Comparison of ENCODE assay signal across 9 cellular contexts in the genomic region with DNA sequence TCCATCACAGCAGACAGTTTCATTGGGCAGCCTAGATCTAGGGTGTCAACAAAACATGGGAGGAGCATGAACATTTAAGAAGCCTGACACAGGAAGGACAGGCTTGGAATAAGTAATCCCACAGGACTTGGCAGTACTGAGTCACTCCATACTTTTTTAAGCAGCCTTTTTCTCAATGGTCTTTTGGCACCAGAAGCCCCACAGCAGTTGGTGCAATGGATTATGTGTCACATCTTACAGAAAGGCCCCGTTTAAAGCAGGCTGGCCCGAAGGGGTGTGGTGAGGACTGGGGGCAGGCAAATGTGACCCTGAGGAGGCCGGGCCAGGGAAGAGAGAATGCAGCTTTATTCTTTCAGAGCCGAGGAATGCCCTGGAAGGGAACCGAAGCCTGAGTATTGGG. TPM values are rescaled to one million over a fixed set of nuclear protein-coding genes. Genes with fewer than 3 reads are reported as not detected.
DNase-seq lines count a peak whose midpoint lies in the region; ATAC-seq and TF ChIP-seq lines count a peak whose summit lies in the region.
"Had no signal": no experiment of that assay in that cellular context is flagged by ENCODE, and none has a peak within 500 bp of the region (broad histone marks: within the 10 kb centered on the region; RNA-seq: fewer than 3 reads in every experiment).

No MANE protein-coding gene starts in this region.

- no peaks in the 10 kb centered on the region for H3K36me3 ChIP-seq in mammary epithelial cell (ENCODE audit: insufficient read depth, low read length)
- no peaks in the 10 kb centered on the region for H3K36me3 ChIP-seq in thoracic aorta

- CTCF ChIA-PET in mammary epithelial cell (lab: Charles Lee; ENCODE audit: low non-redundant PET): no interaction called here
- CTCF ChIA-PET in activated naive CD4-positive, alpha-beta T cell treated with anti-CD3 and anti-CD28 coated beads for 36 hours (lab: Charles Lee): no interaction called here

- no peaks in the 10 kb centered on the region for H3K27me3 ChIP-seq in mammary epithelial cell (ENCODE audit: insufficient read depth, low read length)
- H3K27me3 ChIP-seq in thoracic aorta (replicated peaks; ENCODE audit: insufficient read depth): no peaks in the 10 kb centered on the region

- intact Hi-C loops in mammary epithelial cell (cut with micrococcal nuclease): no loop called here
- intact Hi-C loops in activated naive CD4-positive, alpha-beta T cell treated with anti-CD3 and anti-CD28 coated beads for 36 hours (cut with micrococcal nuclease): no loop called here

- H3K9ac ChIP-seq in mammary epithelial cell (ENCODE audit: insufficient read depth, low read length): no peak overlapping the region

- dilution Hi-C loops in mammary epithelial cell (cut with HindIII; ENCODE audit: low sequenced_read_pairs): no loop called here

- H3K27ac Mint-ChIP-seq in activated naive CD4-positive, alpha-beta T cell treated with anti-CD3 and anti-CD28 coated beads for 36 hours: no peak overlapping the region

- no peaks in the 10 kb centered on the region for H3K9me3 ChIP-seq in mammary epithelial cell (replicated peaks; ENCODE audit: insufficient read depth, low read length)
- H3K9me3 ChIP-seq in thoracic aorta: no peaks in the 10 kb centered on the region

- H2AFZ ChIP-seq in mammary epithelial cell (ENCODE audit: low read depth, low read length): peak overlapping the region; percentile 85

- H3K4me1 Mint-ChIP-seq in activated naive CD4-positive, alpha-beta T cell treated with anti-CD3 and anti-CD28 coated beads for 36 hours (ENCODE audit: low read depth): no peaks in the 10 kb centered on the region

- BruUV-seq in mammary epithelial cell (replicated peaks; lab: Mats Ljungman, UMichigan): no TSS peak

- H3K79me2 ChIP-seq in mammary epithelial cell (ENCODE audit: insufficient read depth, low read length): peaks cover 51% of the 10 kb centered on the region

- peak; percentile 84 for DNase-seq in HS-5 (ENCODE audit: low read depth)
- peak; percentile 78 for DNase-seq in mammary epithelial cell
- DNase-seq in islet precursor cell: peak; percentile 89
- peak; percentile 45 for DNase-seq in thoracic aorta (ENCODE audit: low spot score)
- DNase-seq in stimulated activated CD4-positive, alpha-beta T cell treated with anti-CD3 and anti-CD28 coated beads, Interleukin-1b, Interleukin-23, amount 100 ng/mL, for 48 hours: no peak
- DNase-seq in activated naive CD4-positive, alpha-beta T cell treated with anti-CD3 and anti-CD28 coated beads for 36 hours: no peak
- DNase-seq in DMS153 (lab: John Stamatoyannopoulos, UW): no peak
- no peak for DNase-seq in NK-92 (lab: John Stamatoyannopoulos, UW; ENCODE audit: unreplicated experiment)
- DNase-seq: NCI-H2171 had no signal

- H3K27me3 Mint-ChIP-seq in activated naive CD4-positive, alpha-beta T cell treated with anti-CD3 and anti-CD28 coated beads for 36 hours (ENCODE audit: low read depth): peaks cover 3% of the 10 kb centered on the region

- no peak for TF ChIP-seq CTCF in mammary epithelial cell (conservative IDR thresholded peaks at IDR 0.05 in 1 of 2, IDR thresholded peaks at IDR 0.05 in 1 of 2; ENCODE audit: extremely low read depth in 1 of 2, insufficient read depth in 1 of 2, low read depth in 1 of 2, low read length in 2 of 2)
- no peak for TF ChIP-seq CTCF in thoracic aorta (IDR thresholded peaks at IDR 0.05)

- H3K36me3 Mint-ChIP-seq in activated naive CD4-positive, alpha-beta T cell treated with anti-CD3 and anti-CD28 coated beads for 36 hours (ENCODE audit: low read depth): no peaks in the 10 kb centered on the region

- H4K20me1 ChIP-seq in mammary epithelial cell (ENCODE audit: insufficient read depth, low read length): peaks cover 2% of the 10 kb centered on the region

- in situ Hi-C loops in mammary epithelial cell (cut with MboI; ENCODE audit: low sequenced_read_pairs in 2 of 2): no loop called here

- H3K4me3 Mint-ChIP-seq in activated naive CD4-positive, alpha-beta T cell treated with anti-CD3 and anti-CD28 coated beads for 36 hours: no peak overlapping the region

- H3K4me1 ChIP-seq in mammary epithelial cell (ENCODE audit: insufficient read depth, low read length): peaks cover 28% of the 10 kb centered on the region
- H3K4me1 ChIP-seq in thoracic aorta (ENCODE audit: control insufficient read depth in 1 of 2, low read depth in 2 of 2): peaks cover 23 to 62% of the 10 kb centered on the region in 2 donors

- peaks cover 8% of the 10 kb centered on the region for H3K9me3 Mint-ChIP-seq in activated naive CD4-positive, alpha-beta T cell treated with anti-CD3 and anti-CD28 coated beads for 36 hours

- peak overlapping the region; percentile 72 for H3K4me2 ChIP-seq in mammary epithelial cell (ENCODE audit: insufficient read depth, low read depth, low read length)

- H3K27ac ChIP-seq in mammary epithelial cell (ENCODE audit: insufficient read depth, low read depth, low read length): peak overlapping the region; percentile 65
- peak overlapping the region; percentile 22 to 35 for H3K27ac ChIP-seq in thoracic aorta

- 5% methylated on average over 4 of the region's 5 CpGs for WGBS in mammary epithelial cell (ENCODE audit: low coverage, missing lambda C conversion rate)

- H3K4me3 ChIP-seq in mammary epithelial cell (replicated peaks in 1 of 3; ENCODE audit: insufficient read depth in 1 of 3, low read depth in 2 of 3, low read length in 3 of 3): no peak overlapping the region
- no peak overlapping the region for H3K4me3 ChIP-seq in thoracic aorta

- peak; percentile 84 for ATAC-seq in thoracic aorta (ENCODE audit: insufficient number of reproducible peaks, low FRiP score, low read depth)

RNA-seq across cellular contexts. Expression of gene SPTBN1, which starts 26.6 kb away (rescaled TPM):
- total RNA-seq in mammary epithelial cell: 100 to 1,000 TPM; 206 to 210 TPM
- 41.8 TPM for polyA plus RNA-seq in mammary epithelial cell
- 202 TPM for polyA minus RNA-seq in mammary epithelial cell
- 100 to 1,000 TPM; 415 to 524 TPM for total RNA-seq in thoracic aorta
- total RNA-seq in activated naive CD4-positive, alpha-beta T cell treated with anti-CD3 and anti-CD28 coated beads for 36 hours: 100 to 1,000 TPM; 103 to 107 TPM

Comparison
In these comparisons a context has a peak if more than half of its experiments do, and no peak if none do; other contexts are left out.
1. DNase-seq: peak in HS-5 (single experiment), mammary epithelial cell (single experiment), islet precursor cell (single experiment) and thoracic aorta (single experiment); none in stimulated activated CD4-positive, alpha-beta T cell treated with anti-CD3 and anti-CD28 coated beads, Interleukin-1b, Interleukin-23, amount 100 ng/mL, for 48 hours (single experiment), activated naive CD4-positive, alpha-beta T cell treated with anti-CD3 and anti-CD28 coated beads for 36 hours (single experiment), DMS153 (single experiment) and NK-92 (single experiment).